Comparison of ENCODE assay signal across 28 cellular contexts in genomic region chr1:117760069-117760468, GRCh38.
DNase-seq lines count a peak whose midpoint lies in the region; ATAC-seq and TF ChIP-seq lines count a peak whose summit lies in the region.
"Had no signal": no experiment of that assay in that cellular context is flagged by ENCODE, and none has a peak within 500 bp of the region (broad histone marks: within the 10 kb centered on the region; RNA-seq: fewer than 3 reads in every experiment).

No MANE protein-coding gene starts in this region.

- no peaks in the 10 kb centered on the region for H3K9me2 ChIP-seq in MM.1S (replicated peaks; ENCODE audit: insufficient read depth, low read length)

- peak overlapping the region; percentile 90 for H3K27ac ChIP-seq in MM.1S (ENCODE audit: low read length)
- H3K27ac ChIP-seq in foreskin keratinocyte, result no peak overlapping the region
- H3K27ac ChIP-seq in naive thymus-derived CD4-positive, alpha-beta T cell (ENCODE audit: low read depth, low read length), result no peak overlapping the region
- H3K27ac ChIP-seq in right atrium auricular region, result no peak overlapping the region
- H3K27ac ChIP-seq: SJCRH30 had no signal

- H3K9me3 ChIP-seq in MM.1S (replicated peaks; ENCODE audit: insufficient read depth, low read length) (no peaks in the 10 kb centered on the region), right atrium auricular region (no peaks in the 10 kb centered on the region)
- H3K9me3 ChIP-seq in naive thymus-derived CD4-positive, alpha-beta T cell (ENCODE audit: control insufficient read depth in 2 of 3, low read length in 3 of 3), result no peaks in the 10 kb centered on the region
- H3K9me3 ChIP-seq: BE2C had no signal

- H3K9me3 Mint-ChIP-seq in naive thymus-derived CD4-positive, alpha-beta T cell, result peaks cover 0 to 2% (median 0%) of the 10 kb centered on the region in 11 donors
- H3K9me3 Mint-ChIP-seq: CD4-positive, CD25-positive, alpha-beta regulatory T cell had no signal

- intact Hi-C loops in naive thymus-derived CD4-positive, alpha-beta T cell (cut with micrococcal nuclease), result no loop called here

- H3K4me3 Mint-ChIP-seq in naive thymus-derived CD4-positive, alpha-beta T cell, result no peak overlapping the region
- H3K4me3 Mint-ChIP-seq: CD4-positive, CD25-positive, alpha-beta regulatory T cell; T-helper 17 cell had no signal

- no peaks in the 10 kb centered on the region for H4K20me1 ChIP-seq in MM.1S (ENCODE audit: insufficient read depth, low read length)

- H3K27me3 Mint-ChIP-seq in naive thymus-derived CD4-positive, alpha-beta T cell, result peaks cover 0 to 38% (median 4%) of the 10 kb centered on the region in 5 donors

- H3K4me1 ChIP-seq in MM.1S (ENCODE audit: low read length) (peaks cover 35% of the 10 kb centered on the region), foreskin keratinocyte (no peaks in the 10 kb centered on the region), right atrium auricular region (peaks cover 0 to 7% of the 10 kb centered on the region in 2 donors)
- H3K4me1 ChIP-seq in naive thymus-derived CD4-positive, alpha-beta T cell (ENCODE audit: control insufficient read depth in 2 of 2, insufficient read depth in 2 of 2, low read length in 2 of 2), result no peaks in the 10 kb centered on the region
- H3K4me1 ChIP-seq: BE2C, SJCRH30 had no signal

- peaks cover 23% of the 10 kb centered on the region for H3F3A ChIP-seq in MM.1S (ENCODE audit: insufficient read depth, low read length)

- TF ChIP-seq CTCF in GM13976 (IDR thresholded peaks at IDR 0.05; ENCODE audit: borderline replicate concordance, control extremely low read depth, extremely low read depth, insufficient read depth, missing control alignments), result no peak
- no peak for TF ChIP-seq CTCF in MM.1S (IDR thresholded peaks at IDR 0.05; ENCODE audit: low read length)
- TF ChIP-seq CTCF in foreskin keratinocyte (conservative IDR thresholded peaks at IDR 0.05), result no peak
- no peak for TF ChIP-seq CTCF in right atrium auricular region (IDR thresholded peaks at IDR 0.05)

- in situ Hi-C loops in GM13976 (cut with MboI; ENCODE audit: low sequenced_read_pairs, unreplicated experiment), result no loop called here

- no peaks in the 10 kb centered on the region for H3K36me3 ChIP-seq in MM.1S (replicated peaks; ENCODE audit: insufficient read depth, low read length)
- no peaks in the 10 kb centered on the region for H3K36me3 ChIP-seq in naive thymus-derived CD4-positive, alpha-beta T cell (ENCODE audit: control insufficient read depth in 2 of 3, insufficient read depth in 3 of 3, low read length in 3 of 3)
- H3K36me3 ChIP-seq in right atrium auricular region, result no peaks in the 10 kb centered on the region
- H3K36me3 ChIP-seq: BE2C, MG63, SJCRH30 had no signal

- POLR2A ChIA-PET in naive thymus-derived CD4-positive, alpha-beta T cell (lab: Charles Lee), result interaction anchor here (0.8 kb wide), 1 partner anchor 260 kb away, joined by 3 read pairs; no protein-coding TSS in a partner anchor

- no peaks in the 10 kb centered on the region for H3K36me3 Mint-ChIP-seq in naive thymus-derived CD4-positive, alpha-beta T cell

- H3K27me3 ChIP-seq in MM.1S (replicated peaks; ENCODE audit: insufficient read depth, low read length) (no peaks in the 10 kb centered on the region), foreskin keratinocyte (peaks cover 23% of the 10 kb centered on the region), right atrium auricular region (no peaks in the 10 kb centered on the region)
- no peaks in the 10 kb centered on the region for H3K27me3 ChIP-seq in naive thymus-derived CD4-positive, alpha-beta T cell (ENCODE audit: control insufficient read depth in 2 of 2, insufficient read depth in 2 of 2, low read length in 2 of 2)
- H3K27me3 ChIP-seq: BE2C, MG63, SJCRH30 had no signal

- H3K27ac Mint-ChIP-seq in naive thymus-derived CD4-positive, alpha-beta T cell, result no peak overlapping the region
- H3K27ac Mint-ChIP-seq: CD4-positive, CD25-positive, alpha-beta regulatory T cell; T-helper 17 cell had no signal

- H3K9ac ChIP-seq in MM.1S (ENCODE audit: low read length), result peak overlapping the region; percentile 9; the same call in 1 of the 2 replicates

- H3K4me1 Mint-ChIP-seq in naive thymus-derived CD4-positive, alpha-beta T cell, result peaks cover 0 to 11% (median 6%) of the 10 kb centered on the region in 7 donors

- CTCF ChIA-PET in naive thymus-derived CD4-positive, alpha-beta T cell (lab: Charles Lee), result interaction anchor here (1.1 to 11.8 kb wide), 2 partner anchors 49 to 225 kb away, joined by 4 to 130 read pairs; no protein-coding TSS in a partner anchor

- 0 out of 2 replicates have a peak overlapping the region, but pooled peaks have one; percentile 13 for H3K4me3 ChIP-seq in MM.1S (ENCODE audit: low read length)
- no peak overlapping the region for H3K4me3 ChIP-seq in naive thymus-derived CD4-positive, alpha-beta T cell (ENCODE audit: low read length)
- H3K4me3 ChIP-seq in right atrium auricular region, result no peak overlapping the region
- H3K4me3 ChIP-seq: MG63, SJCRH30 had no signal

- ATAC-seq in foreskin keratinocyte (peak; percentile 16), HG03439 (IDR thresholded peaks at IDR 0.05; ENCODE audit: unreplicated experiment) (no peak)
- ATAC-seq in naive thymus-derived CD4-positive, alpha-beta T cell, result no peak
- ATAC-seq: PC-3, Right ventricle myocardium inferior, SK-N-SH treated with all-trans-retinoic acid at 6 μM for 48 hours, T-helper 17 cell had no signal

- no peak overlapping the region for H2AFZ ChIP-seq in MM.1S (ENCODE audit: low read length)

- peaks cover 32% of the 10 kb centered on the region for H3K79me2 ChIP-seq in MM.1S (ENCODE audit: low read length)

- H3K4me2 ChIP-seq in MM.1S (ENCODE audit: low read depth, low read length), result peak overlapping the region; percentile 83

- DNase-seq in NCI-H146 (lab: John Stamatoyannopoulos, UW) (peak; percentile 13), NCI-H146 treated with DMSO at 0.1 percent for 48 hours (lab: John Stamatoyannopoulos, UW; ENCODE audit: unreplicated experiment) (no peak), GM13976 (ENCODE audit: low spot score) (peak; percentile 3), MM.1S (no peak), foreskin keratinocyte (no peak), right atrium auricular region (ENCODE audit: low spot score) (no peak)
- no peak for DNase-seq in naive thymus-derived CD4-positive, alpha-beta T cell
- DNase-seq: 8988T; ACHN; BE2C; CD4-positive, CD25-positive, alpha-beta regulatory T cell; DMS79; EL; GDM1; HCEC 1CT; Kasumi-1; MG63; NCI-H187; NCI-H2081 treated with DMSO at 0.1 percent for 48 hours; NCI-H226; NCI-H748 treated with DMSO at 0.1 percent for 48 hours; NK-92 treated with Interleukin-12 subunit alpha and Interleukin-12 subunit beta, amount 100 ng/mL, for 24 hours; PC-3; SJCRH30; T-helper 17 cell had no signal

Comparison
In these comparisons a context has a peak if more than half of its experiments do, and no peak if none do; other contexts are left out.
1. DNase-seq: peak in NCI-H146 (single experiment) and GM13976 (single experiment); none in NCI-H146 treated with DMSO at 0.1 percent for 48 hours (single experiment), MM.1S (single experiment), foreskin keratinocyte (0 of 2), naive thymus-derived CD4-positive, alpha-beta T cell (0 of 9) and right atrium auricular region (single experiment).